In the genomic region with DNA sequence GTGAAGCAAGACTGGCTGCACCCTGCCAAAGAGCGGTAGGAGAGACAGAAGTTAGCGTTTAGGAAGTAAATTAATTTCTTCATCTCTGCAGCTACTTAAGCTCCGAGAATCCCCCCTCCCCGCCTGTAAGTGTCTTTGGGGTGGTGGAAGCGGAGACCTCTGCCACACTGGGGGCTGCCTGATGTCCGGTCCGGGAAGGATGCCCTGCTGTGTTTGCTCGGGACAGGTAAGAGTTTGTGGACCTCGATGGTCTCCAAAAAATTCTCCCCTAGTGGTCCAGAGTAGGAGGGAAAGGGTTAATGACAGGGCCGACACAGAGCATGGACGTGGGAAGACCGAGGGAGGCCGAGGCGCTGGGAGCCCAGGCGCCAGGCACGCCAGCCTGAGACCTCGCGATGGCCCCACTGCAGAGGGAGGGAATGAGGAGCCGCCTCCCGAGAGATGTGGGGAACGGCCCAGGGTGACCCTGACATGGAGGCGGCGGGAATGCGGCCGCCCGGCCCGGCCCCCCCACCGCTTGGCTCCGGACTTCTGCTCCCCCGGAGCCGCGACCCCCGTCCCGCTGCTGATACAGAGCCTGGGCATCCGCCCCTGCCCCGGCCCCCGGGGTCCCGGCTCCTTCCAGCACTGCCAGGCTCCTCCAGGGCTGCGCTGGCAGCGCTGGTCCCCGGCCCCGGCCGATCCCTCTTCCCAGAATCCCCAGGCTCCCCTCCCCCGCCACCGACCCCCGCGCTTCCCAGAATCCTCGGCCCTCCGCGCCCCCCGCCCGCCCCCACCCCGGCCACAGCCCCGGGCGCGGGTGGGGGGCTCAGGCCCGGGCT, we compare ENCODE assay signal across 8 cellular contexts. TPM values are rescaled to one million over a fixed set of nuclear protein-coding genes. Genes with fewer than 3 reads are reported as not detected.
A peak's percentile ranks its signal among the peaks of the same experiment; 100 is the strongest.
DNase-seq lines count a peak whose midpoint lies in the region; ATAC-seq and TF ChIP-seq lines count a peak whose summit lies in the region.

No MANE protein-coding gene starts in this region.

- DNase-seq in A673 (ENCODE audit: low spot score) (peak; percentile 60), GM19238 (ENCODE audit: insufficient read length, low spot score) (peak; percentile 58), myocyte (ENCODE audit: low read depth) (peak; percentile 68), GF-D8 (lab: John Stamatoyannopoulos, UW) (no peak)

- POLR2A ChIA-PET in A673 (lab: Charles Lee; ENCODE audit: low non-redundant PET): interaction anchor here (0.6 kb wide), 1 partner anchor 22 kb away, joined by 3 read pairs; no protein-coding TSS in a partner anchor

- H3K27me3 ChIP-seq in A673 (replicated peaks; ENCODE audit: insufficient read depth, low read depth, low read length, poor library complexity) (no peaks in the 10 kb centered on the region), esophagus (ENCODE audit: control insufficient read depth in 1 of 2, insufficient read depth in 2 of 2, low read length in 2 of 2) (no peaks in the 10 kb centered on the region)

- H3K27ac ChIP-seq in A673 (ENCODE audit: low read depth, low read length, poor library complexity, severe bottlenecking) (peak overlapping the region; percentile 80), esophagus (ENCODE audit: low read depth in 2 of 2, low read length in 1 of 2) (peak overlapping the region; percentile 57 to 66)

- peak overlapping the region; percentile 74 for H3K4me3 ChIP-seq in A673 (ENCODE audit: low read depth, low read length, poor library complexity, severe bottlenecking)
- H3K4me3 ChIP-seq in esophagus (ENCODE audit: low read depth in 1 of 2, low read length in 2 of 2): peak overlapping the region; percentile 81 to 94

- peaks cover 22% of the 10 kb centered on the region for H3K36me3 ChIP-seq in A673 (ENCODE audit: insufficient read depth, low read length, poor library complexity, severe bottlenecking)
- H3K36me3 ChIP-seq in esophagus (ENCODE audit: control insufficient read depth in 2 of 2, insufficient read depth in 2 of 2, low read length in 1 of 2): peaks cover 2 to 19% of the 10 kb centered on the region in 2 donors

- ATAC-seq in SK-N-SH treated with all-trans-retinoic acid at 6 μM for 48 hours (peak; percentile 90), GM21619 (IDR thresholded peaks at IDR 0.05; ENCODE audit: unreplicated experiment) (no peak), HG02970 (IDR thresholded peaks at IDR 0.05; ENCODE audit: low FRiP score, unreplicated experiment) (no peak)

- H3K4me1 ChIP-seq in A673 (ENCODE audit: insufficient read depth, low read length, poor library complexity, severe bottlenecking) (no peaks in the 10 kb centered on the region), esophagus (ENCODE audit: control insufficient read depth in 2 of 2, insufficient read depth in 2 of 2, low read length in 1 of 2) (peaks cover 0 to 1% of the 10 kb centered on the region in 2 donors)

- BruUV-seq in A673 (replicated peaks; lab: Mats Ljungman, UMichigan): no TSS peak

- CTCF ChIA-PET in A673 (lab: Charles Lee): interaction anchor here (0.6 kb wide), 1 partner anchor 82 kb away, joined by 6 read pairs; no protein-coding TSS in a partner anchor

- intact Hi-C loops in A673 (cut with micrococcal nuclease; ENCODE audit: unreplicated experiment): no loop called here

- 4 to 10% methylated on average over 35 to 57 of the region's 57 CpGs for WGBS in esophagus, 2 donors

- no peak for TF ChIP-seq CTCF in A673 (conservative IDR thresholded peaks at IDR 0.05; ENCODE audit: low read depth, low read length)

- no peaks in the 10 kb centered on the region for H3K9me3 ChIP-seq in A673 (ENCODE audit: low read depth, low read length, poor library complexity, severe bottlenecking)
- H3K9me3 ChIP-seq in esophagus (ENCODE audit: control insufficient read depth in 2 of 2, insufficient read depth in 1 of 2, low read depth in 1 of 2, low read length in 1 of 2): no peaks in the 10 kb centered on the region

TF ChIP-seq in SK-N-SH treated with all-trans-retinoic acid at 6 μM for 48 hours, 23 proteins besides CTCF, POLR2A, EP300 and RAD21:
- TF ChIP-seq TOX (CRISPR knock-in tag; IDR thresholded peaks at IDR 0.05; ENCODE audit: borderline replicate concordance): no peak
- no peak for TF ChIP-seq CSDC2 (CRISPR knock-in tag; IDR thresholded peaks at IDR 0.05)
- no peak for TF ChIP-seq RARB (CRISPR knock-in tag; IDR thresholded peaks at IDR 0.05)
TF ChIP-seq in SK-N-SH treated with all-trans-retinoic acid at 6 μM for 48 hours: peak in this region for 0.

RNA-seq across cellular contexts. Expression of a gene that starts 0.7 kb away (rescaled TPM):
- 25.3 and 26.9 TPM in 2 replicates for total RNA-seq in A673 (2021)
- 1 to 10 TPM; 3.4 to 4.9 TPM for polyA plus RNA-seq in esophagus
- total RNA-seq in myocyte: 24.3 and 28.7 TPM in 2 replicates
- 15.4 TPM for polyA plus RNA-seq in myocyte (2012)

RNA-seq across cellular contexts. Expression of a gene that starts 24.2 kb away (rescaled TPM):
- 132 and 145 TPM in 2 replicates for total RNA-seq in A673 (2021)
- 10 to 100 TPM; 39.9 to 64.1 TPM for polyA plus RNA-seq in esophagus
- total RNA-seq in myocyte: 67.8 and 69.5 TPM in 2 replicates
- polyA plus RNA-seq in myocyte (2012): 67.5 TPM

RNA-seq across cellular contexts. Expression of a gene that starts 24.5 kb away (rescaled TPM):
- total RNA-seq in A673 (2021) (11.7 and 14.1 TPM in 2 replicates), myocyte (3.9 and 4.1 TPM in 2 replicates)
- 1 to 10 TPM; 3.5 to 6.2 TPM for polyA plus RNA-seq in esophagus
- 5.4 TPM for polyA plus RNA-seq in myocyte (2012)

RNA-seq across cellular contexts. Expression of a gene that starts 38.1 kb away (rescaled TPM):
- total RNA-seq in A673 (2021) (35.3 and 37.8 TPM in 2 replicates), myocyte (34.4 and 42.1 TPM in 2 replicates)
- polyA plus RNA-seq in esophagus: 10 to 100 TPM; 23.2 to 34.8 TPM
- polyA plus RNA-seq in myocyte (2012): 33.1 TPM
